ENCODE assay signal across 12 cellular contexts in the genomic region with DNA sequence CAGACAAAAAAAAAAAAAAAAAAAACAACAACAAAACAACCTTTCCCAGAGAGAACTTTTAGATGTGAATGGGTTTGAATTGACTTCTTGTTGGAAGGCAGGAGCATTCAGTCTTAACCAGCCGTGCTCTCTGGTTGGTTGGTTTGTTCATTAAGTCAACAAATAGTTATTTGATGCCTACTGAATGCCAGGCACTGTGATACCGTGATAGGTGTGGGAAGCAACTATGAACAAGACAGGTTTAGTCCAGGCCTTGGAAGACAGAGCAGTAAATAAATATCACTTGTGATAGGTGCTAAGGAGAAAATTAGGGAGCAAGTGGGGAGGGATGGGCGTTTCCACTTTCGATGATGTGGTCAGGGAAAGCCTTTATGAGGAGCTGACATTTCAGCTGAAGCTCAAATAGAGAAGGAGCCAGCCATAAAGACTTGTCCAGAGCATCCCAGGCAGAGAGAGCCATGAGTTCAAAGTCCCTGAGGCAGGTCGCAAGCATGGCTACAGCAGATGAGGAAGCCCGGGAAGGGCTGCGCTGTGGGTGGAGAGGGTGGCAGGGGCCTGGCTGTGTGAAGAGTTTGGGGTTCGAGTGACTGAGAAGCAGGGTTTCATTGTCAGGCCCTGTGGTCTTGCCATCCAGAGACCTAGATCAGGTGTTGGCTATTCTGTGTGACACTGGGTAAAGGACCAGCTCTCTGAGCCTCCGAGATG. TPM values are rescaled to one million over a fixed set of nuclear protein-coding genes. Genes with fewer than 3 reads are reported as not detected.
DNase-seq lines count a peak whose midpoint lies in the region; ATAC-seq and TF ChIP-seq lines count a peak whose summit lies in the region.
"Had no signal": no experiment of that assay in that cellular context is flagged by ENCODE, and none has a peak within 500 bp of the region (broad histone marks: within the 10 kb centered on the region; RNA-seq: fewer than 3 reads in every experiment).

No MANE protein-coding gene starts in this region.

- no peak for DNase-seq in right atrium auricular region (ENCODE audit: low spot score)
- DNase-seq in Right ventricle myocardium inferior (ENCODE audit: missing footprints) = no peak
- no peak for DNase-seq in esophagus muscularis mucosa (ENCODE audit: extremely low spot score)
- DNase-seq in uterus = no peak
- DNase-seq in NCI-H1092 (lab: John Stamatoyannopoulos, UW) = no peak
- DNase-seq in GM19240 (ENCODE audit: insufficient read length, low spot score) = no peak
- no peak for DNase-seq in left lobe of liver (ENCODE audit: low spot score)
- DNase-seq: NCI-H2029, NCI-H526 had no signal

- no peak overlapping the region for H3K9ac ChIP-seq in rectal smooth muscle tissue (ENCODE audit: low read length)

- no peak for TF ChIP-seq EP300 in esophagus muscularis mucosa (IDR thresholded peaks at IDR 0.05)

- H3K4me1 ChIP-seq in right atrium auricular region = peaks cover 0 to 51% of the 10 kb centered on the region in 2 donors
- peaks cover 52 to 100% (median 92%) of the 10 kb centered on the region in 4 donors for H3K4me1 ChIP-seq in esophagus muscularis mucosa
- H3K4me1 ChIP-seq in rectal smooth muscle tissue (ENCODE audit: control insufficient read depth, insufficient read depth, low read length) = peaks cover 41% of the 10 kb centered on the region
- H3K4me1 ChIP-seq in uterus = peaks cover 0 to 3% of the 10 kb centered on the region in 2 donors
- H3K4me1 ChIP-seq: HAP-1 had no signal

- no peak for TF ChIP-seq POLR2A in esophagus muscularis mucosa (IDR thresholded peaks at IDR 0.05; ENCODE audit: low read depth)
- no peak for TF ChIP-seq POLR2A in uterus (IDR thresholded peaks at IDR 0.05)

- no peak for ATAC-seq in Right ventricle myocardium inferior
- ATAC-seq in left lobe of liver = no peak

- WGBS in esophagus muscularis mucosa = 89% methylated on average over 9 of the region's 9 CpGs

- H3K27ac ChIP-seq in right atrium auricular region (peak overlapping the region; percentile 44 to 49), esophagus muscularis mucosa (replicated peaks in 1 of 4) (peak overlapping the region; percentile 85 to 92 (median 88)), rectal smooth muscle tissue (ENCODE audit: low read depth, low read length) (peak overlapping the region; percentile 68), uterus (peak overlapping the region; percentile 52 to 71)

- TF ChIP-seq CTCF in right atrium auricular region (IDR thresholded peaks at IDR 0.05) (no peak), esophagus muscularis mucosa (IDR thresholded peaks at IDR 0.05) (no peak), uterus (IDR thresholded peaks at IDR 0.05) (no peak)

- intact Hi-C loops in Right ventricle myocardium inferior (cut with DNase I) = no loop called here
- intact Hi-C loops in esophagus muscularis mucosa (cut with DNase I) = no loop called here
- intact Hi-C loops in uterus (cut with DNase I; ENCODE audit: low total_unique reads) = no loop called here

- H3K4me3 ChIP-seq in right atrium auricular region (no peak overlapping the region), esophagus muscularis mucosa (no peak overlapping the region), rectal smooth muscle tissue (ENCODE audit: low read length) (no peak overlapping the region), uterus (no peak overlapping the region)
- H3K4me3 ChIP-seq: HAP-1, thyroid gland had no signal

- H3K27me3 ChIP-seq in right atrium auricular region = no peaks in the 10 kb centered on the region
- no peaks in the 10 kb centered on the region for H3K27me3 ChIP-seq in esophagus muscularis mucosa
- H3K27me3 ChIP-seq in rectal smooth muscle tissue (ENCODE audit: control insufficient read depth, insufficient read depth, low read length) = no peaks in the 10 kb centered on the region
- no peaks in the 10 kb centered on the region for H3K27me3 ChIP-seq in uterus
- H3K27me3 ChIP-seq: thyroid gland had no signal

- no peaks in the 10 kb centered on the region for H3K36me3 ChIP-seq in right atrium auricular region
- peaks cover 0 to 11% (median 8%) of the 10 kb centered on the region in 4 donors for H3K36me3 ChIP-seq in esophagus muscularis mucosa
- no peaks in the 10 kb centered on the region for H3K36me3 ChIP-seq in rectal smooth muscle tissue (ENCODE audit: control insufficient read depth, insufficient read depth, low read length)
- no peaks in the 10 kb centered on the region for H3K36me3 ChIP-seq in uterus
- H3K36me3 ChIP-seq: HAP-1, thyroid gland had no signal

- H3K9me3 ChIP-seq in right atrium auricular region (no peaks in the 10 kb centered on the region), esophagus muscularis mucosa (no peaks in the 10 kb centered on the region), uterus (no peaks in the 10 kb centered on the region)
- H3K9me3 ChIP-seq: HAP-1, thyroid gland had no signal

RNA-seq across cellular contexts. Expression of a gene that starts 8.0 kb away (rescaled TPM):
- total RNA-seq in right atrium auricular region = 1 to 10 TPM; 6.6 to 7.7 TPM
- 11.8 TPM for total RNA-seq in Right ventricle myocardium inferior
- total RNA-seq in esophagus muscularis mucosa = 10 to 100 TPM; 40.3 to 59.4 (median 53.5) TPM
- total RNA-seq in uterus = 10 to 100 TPM; 17.2 to 58.1 (median 24.4) TPM
- total RNA-seq in left lobe of liver = 3.8 TPM

RNA-seq across cellular contexts. Expression of a gene that starts 42.5 kb away (rescaled TPM):
- total RNA-seq in right atrium auricular region (under 1 TPM; 0.24 to 0.41 TPM), Right ventricle myocardium inferior (0.19 TPM), esophagus muscularis mucosa (10 to 100 TPM; 51.4 to 72.6 (median 68.1) TPM), uterus (10 to 100 TPM in 2 of 4 donors, 1 to 10 TPM in 1, under 1 TPM in 1; 0.28 to 35.0 (median 13.8) TPM), left lobe of liver (not detected)
- total RNA-seq: thyroid gland had no signal
